22 cellular contexts compared by ENCODE assay signal in genomic region chr1:6827081-6827480, GRCh38.
"Had no signal": no experiment of that assay in that cellular context is flagged by ENCODE, and none has a peak within 500 bp of the region (broad histone marks: within the 10 kb centered on the region; RNA-seq: fewer than 3 reads in every experiment).

No MANE protein-coding gene starts in this region.

- H3K9me3 ChIP-seq: heart left ventricle, psoas muscle, right atrium auricular region, upper lobe of right lung had no signal

- H3K4me3 ChIP-seq: cardiac muscle cell, heart left ventricle, psoas muscle, right atrium auricular region, upper lobe of right lung had no signal

- H3K27me3 Mint-ChIP-seq: activated naive CD8-positive, alpha-beta T cell; dendritic cell treated with granulocyte-macrophage colony-stimulating factor and Interleukin-4, amounts not matched to agents 40 ng/mL and 50 ng/mL, for 4 days; memory B cell; naive B cell had no signal

- H3K27ac ChIP-seq: heart left ventricle, right atrium auricular region, upper lobe of right lung, VCaP had no signal

- H3K4me1 Mint-ChIP-seq: neural crest cell had no signal

- H3K9me3 Mint-ChIP-seq: activated T-helper 2 cell treated with anti-CD3 and anti-CD28 coated beads, Interferon-gamma antibody, Interleukin-2, Interleukin-4, amounts not matched to agents 10 μg/mL and 5 μg/mL and 100 μg/mL, durations not matched to agents 14 hours and 24 hours and 36 hours; dendritic cell treated with granulocyte-macrophage colony-stimulating factor and Interleukin-4, amounts not matched to agents 40 ng/mL and 50 ng/mL, for 4 days; memory B cell; naive B cell had no signal

- H3K27me3 ChIP-seq: cardiac muscle cell, heart left ventricle, right atrium auricular region, upper lobe of right lung had no signal

- H3K4me1 ChIP-seq: upper lobe of right lung had no signal

- H3K4me3 Mint-ChIP-seq: activated CD8-positive, alpha-beta T cell treated with anti-CD3 and anti-CD28 coated beads, Interleukin-2, amount 10 ng/mL, durations not matched to agents 7 days and 5 days; activated naive CD8-positive, alpha-beta T cell; dendritic cell treated with granulocyte-macrophage colony-stimulating factor and Interleukin-4, amounts not matched to agents 40 ng/mL and 50 ng/mL, for 4 days; memory B cell; naive B cell; neural crest cell had no signal

- H3K36me3 ChIP-seq: right atrium auricular region had no signal

- H3K27ac Mint-ChIP-seq: activated CD8-positive, alpha-beta T cell treated with anti-CD3 and anti-CD28 coated beads, Interleukin-2, amount 10 ng/mL, durations not matched to agents 7 days and 5 days; activated naive CD8-positive, alpha-beta T cell; activated T-helper 2 cell treated with anti-CD3 and anti-CD28 coated beads, Interferon-gamma antibody, Interleukin-2, Interleukin-4, amounts not matched to agents 10 μg/mL and 5 μg/mL and 100 μg/mL, durations not matched to agents 14 hours and 24 hours and 36 hours; dendritic cell treated with granulocyte-macrophage colony-stimulating factor and Interleukin-4, amounts not matched to agents 40 ng/mL and 50 ng/mL, for 4 days; memory B cell had no signal

- DNase-seq: activated CD4-positive, alpha-beta T cell treated with anti-CD3 and anti-CD28 coated beads, Interleukin-2, amount 50 U/mL, for 1 hour; activated CD4-positive, CD25-positive, alpha-beta regulatory T cell treated with anti-CD3 and anti-CD28 coated beads, Interleukin-2, amount 50 U/mL, for 72 hours; activated CD8-positive, alpha-beta T cell treated with anti-CD3 and anti-CD28 coated beads, Interleukin-2, amount 10 ng/mL, durations not matched to agents 7 days and 5 days; activated naive CD4-positive, alpha-beta T cell; activated T-cell treated with anti-CD3 and anti-CD28 coated beads, Interleukin-2, amount 50 U/mL, for 1 hour; amniotic stem cell; effector CD4-positive, alpha-beta T cell; heart left ventricle; naive B cell; occipital lobe; psoas muscle; stimulated activated CD4-positive, alpha-beta T cell treated with anti-CD3 and anti-CD28 coated beads, Interleukin-4, amount 100 ng/mL, for 24 hours; stimulated activated naive CD4-positive, alpha-beta T cell treated with Interleukin-2 at 50 U/mL for 16 hours; upper lobe of right lung had no signal
